8 cellular contexts compared by ENCODE assay signal in the genomic region with DNA sequence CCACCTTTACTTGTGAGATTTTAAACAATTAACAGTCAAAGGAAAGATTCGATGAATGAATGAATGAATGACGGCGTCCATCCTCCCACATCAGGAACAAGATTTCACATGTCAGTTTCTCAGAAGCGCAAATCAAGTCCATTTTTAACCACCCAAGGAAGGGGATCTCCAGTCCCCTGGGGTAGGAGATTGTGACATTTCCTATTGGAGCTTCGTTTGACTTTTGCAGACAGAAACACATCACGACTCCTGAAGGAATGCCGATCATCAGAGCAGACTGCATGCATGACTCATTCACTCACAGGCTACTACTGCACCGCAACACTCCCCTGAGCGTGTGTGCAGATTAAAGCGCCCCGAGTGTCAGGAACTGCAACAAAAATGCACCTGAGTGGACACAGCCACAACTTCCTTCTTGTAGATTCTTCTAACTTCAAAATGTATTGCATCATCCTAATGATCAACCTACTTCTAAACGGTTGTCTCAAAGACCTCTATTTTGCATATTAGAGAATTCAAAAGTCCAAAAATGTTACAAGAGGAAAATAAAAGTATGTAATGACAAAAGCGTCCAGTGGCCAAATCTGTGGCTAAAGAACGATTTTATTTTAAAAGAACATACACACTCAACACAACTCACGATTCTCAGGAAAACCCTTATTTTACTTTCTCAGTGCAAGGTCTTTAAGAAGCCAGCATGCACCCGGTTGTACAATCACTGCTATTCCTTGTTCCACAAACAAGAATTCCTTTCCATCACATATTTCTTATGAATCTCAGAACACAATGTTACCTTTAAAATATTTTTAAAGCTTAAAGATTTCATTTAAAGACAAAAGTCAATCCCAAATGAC.
DNase-seq lines count a peak whose midpoint lies in the region; ATAC-seq and TF ChIP-seq lines count a peak whose summit lies in the region.

No MANE protein-coding gene starts in this region.

- H3K4me1 ChIP-seq in HUES6 (ENCODE audit: control insufficient read depth, insufficient read depth, low read length), result peaks cover 22% of the 10 kb centered on the region
- peaks cover 28% of the 10 kb centered on the region for H3K4me1 ChIP-seq in osteoblast (ENCODE audit: insufficient read depth, low read length)

- peaks cover 0 to 2% (median 0%) of the 10 kb centered on the region in 7 donors for H3K9me3 Mint-ChIP-seq in CD14-positive monocyte
- no peaks in the 10 kb centered on the region for H3K9me3 Mint-ChIP-seq in effector memory CD8-positive, alpha-beta T cell

- DNase-seq in CD14-positive monocyte (ENCODE audit: low spot score), result peak; percentile 81
- DNase-seq in activated CD4-positive, alpha-beta T cell treated with anti-CD3 and anti-CD28 coated beads for 48 hours, result peak; percentile 70
- peak; percentile 52 to 57 (median 53) for DNase-seq in effector memory CD8-positive, alpha-beta T cell
- DNase-seq in osteoblast (ENCODE audit: insufficient read length, low spot score, missing footprints), result peak; percentile 93
- DNase-seq in HCEC 1CT, result no peak

- ATAC-seq in GM19455 (IDR thresholded peaks at IDR 0.05; ENCODE audit: unreplicated experiment) (peak; percentile 33), HG02840 (IDR thresholded peaks at IDR 0.05; ENCODE audit: low FRiP score, unreplicated experiment) (no peak)
- peak; percentile 54 for ATAC-seq in effector memory CD8-positive, alpha-beta T cell (replicated peaks)

- H3K9me3 ChIP-seq in HUES6 (ENCODE audit: control insufficient read depth, insufficient read depth, low read depth, low read length) (no peaks in the 10 kb centered on the region), osteoblast (ENCODE audit: low read depth, low read length) (no peaks in the 10 kb centered on the region)

- peaks cover 28% of the 10 kb centered on the region for H3K27me3 ChIP-seq in HUES6 (ENCODE audit: control insufficient read depth, insufficient read depth, low read length)
- H3K27me3 ChIP-seq in osteoblast (ENCODE audit: insufficient read depth, low read length), result no peaks in the 10 kb centered on the region

- intact Hi-C loops in CD14-positive monocyte (cut with micrococcal nuclease), result loop anchor here (5.0 kb wide), 3 partner anchors 40 to 235 kb away; a partner anchor contains a TSS

- peaks cover 55% of the 10 kb centered on the region for H3K79me2 ChIP-seq in osteoblast (ENCODE audit: insufficient read depth, low read length)

- peak overlapping the region; percentile 83 for H3K4me2 ChIP-seq in osteoblast (ENCODE audit: insufficient read depth, low read length)

- H3K36me3 ChIP-seq in HUES6 (ENCODE audit: control insufficient read depth, insufficient read depth, low read length), result peaks cover 13% of the 10 kb centered on the region
- peaks cover 3% of the 10 kb centered on the region for H3K36me3 ChIP-seq in osteoblast (ENCODE audit: insufficient read depth, low read length)

- peak overlapping the region; percentile 76 to 93 (median 90) for H3K27ac Mint-ChIP-seq in CD14-positive monocyte
- H3K27ac Mint-ChIP-seq in effector memory CD8-positive, alpha-beta T cell, result peak overlapping the region; percentile 93

- peaks cover 0 to 3% (median 0%) of the 10 kb centered on the region in 3 donors for H3K27me3 Mint-ChIP-seq in CD14-positive monocyte (ENCODE audit: low read depth in 3 of 3)
- H3K27me3 Mint-ChIP-seq in effector memory CD8-positive, alpha-beta T cell, result no peaks in the 10 kb centered on the region

- peaks cover 9% of the 10 kb centered on the region for H4K20me1 ChIP-seq in osteoblast (ENCODE audit: insufficient read depth, low read length)

- peak overlapping the region; percentile 76 to 91 for H3K4me3 Mint-ChIP-seq in CD14-positive monocyte
- H3K4me3 Mint-ChIP-seq in effector memory CD8-positive, alpha-beta T cell, result peak overlapping the region; percentile 85 to 98

- H3K9ac ChIP-seq in HUES6 (ENCODE audit: low read length), result no peak overlapping the region

- peaks cover 63% of the 10 kb centered on the region for H3K4me1 Mint-ChIP-seq in CD14-positive monocyte
- peaks cover 52 to 64% of the 10 kb centered on the region in 2 donors for H3K4me1 Mint-ChIP-seq in effector memory CD8-positive, alpha-beta T cell (ENCODE audit: low read depth in 2 of 2)

- TF ChIP-seq CTCF in CD14-positive monocyte (IDR thresholded peaks at IDR 0.05) (no peak), osteoblast (IDR thresholded peaks at IDR 0.05; ENCODE audit: extremely low read depth, low read depth, low read length) (no peak)

- peaks cover 44% of the 10 kb centered on the region in 2 donors for H3K36me3 Mint-ChIP-seq in CD14-positive monocyte
- H3K36me3 Mint-ChIP-seq in effector memory CD8-positive, alpha-beta T cell (ENCODE audit: insufficient read depth), result peaks cover 72% of the 10 kb centered on the region

- H3K27ac ChIP-seq in HUES6 (ENCODE audit: low read depth, low read length) (no peak overlapping the region), osteoblast (ENCODE audit: low read depth, low read length) (no peak overlapping the region)

- H3K4me3 ChIP-seq in HUES6 (ENCODE audit: low read depth, low read length), result peak overlapping the region; percentile 97; the same call in 1 of the 2 replicates
- peak overlapping the region; percentile 43 for H3K4me3 ChIP-seq in osteoblast (ENCODE audit: insufficient read depth, low read length)

- H2AFZ ChIP-seq in osteoblast (ENCODE audit: low read length), result no peak overlapping the region
